26 cellular contexts compared by ENCODE assay signal in genomic region chr11:44876923-44877322, GRCh38.
DNase-seq lines count a peak whose midpoint lies in the region; ATAC-seq and TF ChIP-seq lines count a peak whose summit lies in the region.
"Had no signal": no experiment of that assay in that cellular context is flagged by ENCODE, and none has a peak within 500 bp of the region (broad histone marks: within the 10 kb centered on the region; RNA-seq: fewer than 3 reads in every experiment).

No MANE protein-coding gene starts in this region.

- peaks cover 15% of the 10 kb centered on the region for H3K4me1 Mint-ChIP-seq in GM23338
- H3K4me1 Mint-ChIP-seq in endodermal cell = peaks cover 12% of the 10 kb centered on the region
- peaks cover 44% of the 10 kb centered on the region for H3K4me1 Mint-ChIP-seq in neural progenitor cell

- H3K27ac ChIP-seq in GM23338 (ENCODE audit: low read depth) (no peak overlapping the region), endodermal cell (ENCODE audit: low read depth, low read length) (peak overlapping the region; percentile 40), mesenchymal stem cell (ENCODE audit: low read length, poor library complexity, severe bottlenecking) (no peak overlapping the region), neural progenitor cell (peak overlapping the region; percentile 97)
- no peak overlapping the region for H3K27ac ChIP-seq in effector memory CD4-positive, alpha-beta T cell (ENCODE audit: insufficient read depth, low read length, poor library complexity, severe bottlenecking)
- H3K27ac ChIP-seq: 22Rv1, BLaER1, RWPE1, SK-N-MC had no signal

- peak overlapping the region in 1 of 2 experiments; percentile 5 for H3K18ac ChIP-seq in mesenchymal stem cell (ENCODE audit: low read depth in 1 of 2, low read length in 2 of 2)

- H3K79me1 ChIP-seq in mesenchymal stem cell (replicated peaks; ENCODE audit: low read length, poor library complexity, severe bottlenecking) = no peaks in the 10 kb centered on the region

- peak overlapping the region in 1 of 2 experiments; percentile 19 for H3K4ac ChIP-seq in mesenchymal stem cell (ENCODE audit: low read depth in 1 of 2, low read length in 2 of 2)

- no peak overlapping the region for H2BK12ac ChIP-seq in mesenchymal stem cell (ENCODE audit: low read length in 2 of 2)

- no peaks in the 10 kb centered on the region for H3K9me3 Mint-ChIP-seq in GM23338
- H3K9me3 Mint-ChIP-seq in endodermal cell = no peaks in the 10 kb centered on the region
- no peaks in the 10 kb centered on the region for H3K9me3 Mint-ChIP-seq in neural progenitor cell
- H3K9me3 Mint-ChIP-seq: CD4-positive, alpha-beta T cell had no signal

- 0 out of 2 replicates have a peak overlapping the region, but pooled peaks have one; percentile 65 for H3K4me2 ChIP-seq in GM23338
- H3K4me2 ChIP-seq in mesenchymal stem cell (ENCODE audit: low read length, poor library complexity, severe bottlenecking) = no peak overlapping the region
- H3K4me2 ChIP-seq in neural progenitor cell = peak overlapping the region; percentile 71

- 82 to 88% methylated on average over 8 to 12 of the region's 12 CpGs for WGBS in endodermal cell (ENCODE audit: insufficient coverage in 1 of 2, insufficient read length in 1 of 2), 2 experiments
- WGBS in mesenchymal stem cell = 73% methylated on average over 12 of the region's 12 CpGs

- H3K36me3 Mint-ChIP-seq in GM23338 (ENCODE audit: low read depth) = no peaks in the 10 kb centered on the region
- no peaks in the 10 kb centered on the region for H3K36me3 Mint-ChIP-seq in endodermal cell (ENCODE audit: low read depth)
- H3K36me3 Mint-ChIP-seq in neural progenitor cell = peaks cover 2% of the 10 kb centered on the region

- no peak overlapping the region for H4K8ac ChIP-seq in mesenchymal stem cell (ENCODE audit: low read length)

- TF ChIP-seq CTCF in GM23338 (conservative IDR thresholded peaks at IDR 0.05; ENCODE audit: low read depth in 2 of 2) (no peak), endodermal cell (conservative IDR thresholded peaks at IDR 0.05) (no peak), neural progenitor cell (IDR thresholded peaks at IDR 0.05) (no peak)

- no peak overlapping the region for H2AK5ac ChIP-seq in mesenchymal stem cell (ENCODE audit: low read length, severe bottlenecking)

- H3K4me3 Mint-ChIP-seq in GM23338 = no peak overlapping the region
- H3K4me3 Mint-ChIP-seq in endodermal cell = no peak overlapping the region
- H3K4me3 Mint-ChIP-seq in neural progenitor cell = peak overlapping the region; percentile 60
- H3K4me3 Mint-ChIP-seq: CD4-positive, alpha-beta T cell had no signal

- H2AFZ ChIP-seq in GM23338 = no peak overlapping the region
- H2AFZ ChIP-seq in mesenchymal stem cell (ENCODE audit: low read depth, low read length) = no peak overlapping the region
- no peak overlapping the region for H2AFZ ChIP-seq in neural progenitor cell (replicated peaks)

- DNase-seq in GM23338 (ENCODE audit: low spot score) = no peak
- no peak for DNase-seq in endodermal cell
- no peak for DNase-seq in mesenchymal stem cell
- peak; percentile 54 for DNase-seq in neural progenitor cell (ENCODE audit: low spot score)
- DNase-seq in HCEC 1CT = no peak
- DNase-seq in activated T-cell treated with anti-CD3 and anti-CD28 coated beads for 4 hours = no peak
- no peak for DNase-seq in effector memory CD4-positive, alpha-beta T cell
- DNase-seq: ACHN; CD4-positive, alpha-beta T cell; COR-L47; DMS79 treated with DMSO at 0.1 percent for 48 hours; MM.1S; NCI-H1048; NCI-H1436; NCI-H187 treated with DMSO at 0.1 percent for 48 hours; NCI-H2227 treated with DMSO at 0.1 percent for 48 hours; NCI-H510A; SHP77 treated with DMSO at 0.1 percent for 48 hours had no signal

- H3K9ac ChIP-seq in endodermal cell (ENCODE audit: extremely low read depth, low read length, poor library complexity, severe bottlenecking) (no peak overlapping the region), mesenchymal stem cell (ENCODE audit: low read length) (no peak overlapping the region), neural progenitor cell (no peak overlapping the region)
- H3K9ac ChIP-seq: BLaER1 had no signal

- no peak overlapping the region for H3K23ac ChIP-seq in mesenchymal stem cell (ENCODE audit: low read length in 2 of 2)

- no peaks in the 10 kb centered on the region for H3K27me3 ChIP-seq in GM23338 (ENCODE audit: insufficient read depth)
- H3K27me3 ChIP-seq in endodermal cell (ENCODE audit: control insufficient read depth, insufficient read depth, low read length, poor library complexity, severe bottlenecking) = no peaks in the 10 kb centered on the region
- H3K27me3 ChIP-seq in mesenchymal stem cell (ENCODE audit: control insufficient read depth in 1 of 2, insufficient read depth in 1 of 2, low read length in 2 of 2) = peaks cover 79 to 98% of the 10 kb centered on the region in 2 experiments
- H3K27me3 ChIP-seq in neural progenitor cell = peaks cover 22% of the 10 kb centered on the region
- H3K27me3 ChIP-seq in effector memory CD4-positive, alpha-beta T cell (replicated peaks; ENCODE audit: control insufficient read depth, insufficient read depth, low read length, poor library complexity, severe bottlenecking) = no peaks in the 10 kb centered on the region

- H4K91ac ChIP-seq in mesenchymal stem cell (ENCODE audit: low read length) = no peak overlapping the region

- no peaks in the 10 kb centered on the region for H3F3A ChIP-seq in GM23338 (replicated peaks; ENCODE audit: low read depth)
- peaks cover 55% of the 10 kb centered on the region for H3F3A ChIP-seq in neural progenitor cell (ENCODE audit: low read depth)

- H3K27me3 Mint-ChIP-seq in GM23338 (ENCODE audit: insufficient read depth, low read depth, poor library complexity) = peaks cover 4% of the 10 kb centered on the region
- H3K27me3 Mint-ChIP-seq in endodermal cell (ENCODE audit: insufficient read depth) = peaks cover 2% of the 10 kb centered on the region
- peaks cover 5% of the 10 kb centered on the region for H3K27me3 Mint-ChIP-seq in neural progenitor cell (ENCODE audit: insufficient read depth, low read depth)
- H3K27me3 Mint-ChIP-seq: CD4-positive, alpha-beta T cell had no signal

- no peak overlapping the region for H2BK120ac ChIP-seq in mesenchymal stem cell (ENCODE audit: low read depth, low read length)

- H4K20me1 ChIP-seq in GM23338 (replicated peaks; ENCODE audit: insufficient read depth) (no peaks in the 10 kb centered on the region), neural progenitor cell (ENCODE audit: low read depth) (peaks cover 16% of the 10 kb centered on the region)
- H4K20me1 ChIP-seq: BLaER1 had no signal

- H3K79me2 ChIP-seq in GM23338 (replicated peaks; ENCODE audit: insufficient read depth) (no peaks in the 10 kb centered on the region), neural progenitor cell (ENCODE audit: low read depth) (no peaks in the 10 kb centered on the region)

- H3K4me3 ChIP-seq in GM23338 (no peak overlapping the region), endodermal cell (ENCODE audit: low read length) (no peak overlapping the region), mesenchymal stem cell (ENCODE audit: insufficient read depth in 1 of 2, low read depth in 1 of 2, low read length in 2 of 2) (no peak overlapping the region), neural progenitor cell (no peak overlapping the region)
- no peak overlapping the region for H3K4me3 ChIP-seq in effector memory CD4-positive, alpha-beta T cell (ENCODE audit: insufficient read depth, low read depth, low read length, poor library complexity, severe bottlenecking)
- H3K4me3 ChIP-seq: BLaER1, K562, SK-N-MC had no signal

- H3K27ac Mint-ChIP-seq in GM23338 = no peak overlapping the region
- H3K27ac Mint-ChIP-seq in endodermal cell = peak overlapping the region; percentile 84
- peak overlapping the region; percentile 72 for H3K27ac Mint-ChIP-seq in neural progenitor cell
- H3K27ac Mint-ChIP-seq: CD4-positive, alpha-beta T cell had no signal

- no peaks in the 10 kb centered on the region for H3K9me3 ChIP-seq in endodermal cell (ENCODE audit: control insufficient read depth, low read length)
- no peaks in the 10 kb centered on the region for H3K9me3 ChIP-seq in mesenchymal stem cell (ENCODE audit: control insufficient read depth, low read length)
- no peaks in the 10 kb centered on the region for H3K9me3 ChIP-seq in neural progenitor cell (ENCODE audit: low read depth)
- H3K9me3 ChIP-seq in effector memory CD4-positive, alpha-beta T cell (ENCODE audit: control insufficient read depth, low read length) = no peaks in the 10 kb centered on the region
- H3K9me3 ChIP-seq: BLaER1 had no signal

- H3K4me1 ChIP-seq in GM23338 (ENCODE audit: insufficient read depth) (peaks cover 30% of the 10 kb centered on the region), endodermal cell (ENCODE audit: control insufficient read depth, insufficient read depth, low read length) (peaks cover 14% of the 10 kb centered on the region), mesenchymal stem cell (ENCODE audit: control insufficient read depth, insufficient read depth, low read depth, low read length) (peaks cover 6% of the 10 kb centered on the region), neural progenitor cell (peaks cover 76% of the 10 kb centered on the region)
- H3K4me1 ChIP-seq in effector memory CD4-positive, alpha-beta T cell (ENCODE audit: control insufficient read depth, insufficient read depth, low read length, poor library complexity, severe bottlenecking) = peaks cover 2% of the 10 kb centered on the region

- H3K14ac ChIP-seq in mesenchymal stem cell (ENCODE audit: low read length in 2 of 2) = no peak overlapping the region

- H3K36me3 ChIP-seq in GM23338 (ENCODE audit: insufficient read depth) (no peaks in the 10 kb centered on the region), endodermal cell (ENCODE audit: control insufficient read depth, insufficient read depth, low read length) (no peaks in the 10 kb centered on the region), mesenchymal stem cell (ENCODE audit: control insufficient read depth in 1 of 2, insufficient read depth in 2 of 2, low read depth in 1 of 2, low read length in 2 of 2) (no peaks in the 10 kb centered on the region), neural progenitor cell (no peaks in the 10 kb centered on the region)
- H3K36me3 ChIP-seq in effector memory CD4-positive, alpha-beta T cell (ENCODE audit: control insufficient read depth, insufficient read depth, low read length) = peaks cover 6% of the 10 kb centered on the region
- H3K36me3 ChIP-seq: BLaER1 had no signal

- H3K9me2 ChIP-seq in GM23338 (ENCODE audit: insufficient read depth) = no peaks in the 10 kb centered on the region

- no peak overlapping the region for H2BK5ac ChIP-seq in mesenchymal stem cell (ENCODE audit: low read depth, low read length, poor library complexity, severe bottlenecking)

- peak overlapping the region; percentile 31 for H2BK15ac ChIP-seq in mesenchymal stem cell (ENCODE audit: low read depth, poor library complexity, severe bottlenecking)

- no peak for ATAC-seq in GM23338
- no peak for ATAC-seq in HG02623 (IDR thresholded peaks at IDR 0.05; ENCODE audit: unreplicated experiment)
- ATAC-seq: HCT116, HepG2, K562 had no signal

TF ChIP-seq in GM23338, 12 proteins besides CTCF, POLR2A, EP300 and RAD21 (continues in another document):
- TF ChIP-seq ZNF331 (CRISPR knock-in tag; IDR thresholded peaks at IDR 0.05; ENCODE audit: low read depth) = no peak
- TF ChIP-seq ZNF114 (CRISPR knock-in tag; IDR thresholded peaks at IDR 0.05) = no peak

Comparison
In these comparisons a context has a peak if more than half of its experiments do, and no peak if none do; other contexts are left out.
1. H3K27ac ChIP-seq: peak in endodermal cell (single experiment) and neural progenitor cell (single experiment); none in GM23338 (single experiment), mesenchymal stem cell (single experiment) and effector memory CD4-positive, alpha-beta T cell (single experiment).